1 cellular context compared by ENCODE assay signal in the genomic region with DNA sequence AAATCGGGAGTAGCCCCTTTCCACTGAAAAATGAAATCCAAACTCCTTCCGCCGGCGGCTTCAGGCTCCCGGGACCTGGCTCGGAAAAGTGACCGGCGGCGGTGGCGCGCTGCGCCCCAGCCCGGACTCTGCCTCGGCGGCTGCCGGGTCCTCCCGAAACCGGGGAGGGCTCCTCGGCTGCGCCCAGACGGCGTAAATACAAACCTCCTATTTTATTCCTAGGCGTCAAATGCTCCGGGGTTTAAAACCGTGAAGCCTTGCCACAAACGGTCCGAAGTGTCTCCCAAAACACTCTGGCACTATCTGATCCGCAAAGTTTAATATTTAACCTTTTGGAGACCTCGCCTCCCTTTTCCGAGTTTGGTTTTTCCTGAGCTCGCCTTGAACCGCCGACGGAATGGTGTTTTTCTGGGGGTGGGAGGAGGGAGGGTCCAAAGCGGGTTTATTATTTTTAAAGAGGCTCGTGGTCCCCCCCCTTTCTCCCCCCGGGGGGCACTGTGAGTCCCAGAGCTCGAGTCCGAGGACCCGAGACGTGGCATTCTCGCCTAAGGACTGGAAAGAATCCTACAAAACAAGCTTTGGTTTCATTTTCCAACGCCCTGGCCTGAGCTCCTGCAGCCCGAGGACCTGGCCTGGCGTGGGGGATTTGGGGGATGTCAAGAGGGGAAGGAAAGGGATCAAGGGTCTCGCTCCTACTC.
TF ChIP-seq lines count a peak whose summit lies in the region.

No MANE protein-coding gene starts in this region.

TF ChIP-seq in HepG2, 621 proteins besides CTCF, POLR2A, EP300 and RAD21 (continued from another document and continues in another):
- TF ChIP-seq, protein P1, sequence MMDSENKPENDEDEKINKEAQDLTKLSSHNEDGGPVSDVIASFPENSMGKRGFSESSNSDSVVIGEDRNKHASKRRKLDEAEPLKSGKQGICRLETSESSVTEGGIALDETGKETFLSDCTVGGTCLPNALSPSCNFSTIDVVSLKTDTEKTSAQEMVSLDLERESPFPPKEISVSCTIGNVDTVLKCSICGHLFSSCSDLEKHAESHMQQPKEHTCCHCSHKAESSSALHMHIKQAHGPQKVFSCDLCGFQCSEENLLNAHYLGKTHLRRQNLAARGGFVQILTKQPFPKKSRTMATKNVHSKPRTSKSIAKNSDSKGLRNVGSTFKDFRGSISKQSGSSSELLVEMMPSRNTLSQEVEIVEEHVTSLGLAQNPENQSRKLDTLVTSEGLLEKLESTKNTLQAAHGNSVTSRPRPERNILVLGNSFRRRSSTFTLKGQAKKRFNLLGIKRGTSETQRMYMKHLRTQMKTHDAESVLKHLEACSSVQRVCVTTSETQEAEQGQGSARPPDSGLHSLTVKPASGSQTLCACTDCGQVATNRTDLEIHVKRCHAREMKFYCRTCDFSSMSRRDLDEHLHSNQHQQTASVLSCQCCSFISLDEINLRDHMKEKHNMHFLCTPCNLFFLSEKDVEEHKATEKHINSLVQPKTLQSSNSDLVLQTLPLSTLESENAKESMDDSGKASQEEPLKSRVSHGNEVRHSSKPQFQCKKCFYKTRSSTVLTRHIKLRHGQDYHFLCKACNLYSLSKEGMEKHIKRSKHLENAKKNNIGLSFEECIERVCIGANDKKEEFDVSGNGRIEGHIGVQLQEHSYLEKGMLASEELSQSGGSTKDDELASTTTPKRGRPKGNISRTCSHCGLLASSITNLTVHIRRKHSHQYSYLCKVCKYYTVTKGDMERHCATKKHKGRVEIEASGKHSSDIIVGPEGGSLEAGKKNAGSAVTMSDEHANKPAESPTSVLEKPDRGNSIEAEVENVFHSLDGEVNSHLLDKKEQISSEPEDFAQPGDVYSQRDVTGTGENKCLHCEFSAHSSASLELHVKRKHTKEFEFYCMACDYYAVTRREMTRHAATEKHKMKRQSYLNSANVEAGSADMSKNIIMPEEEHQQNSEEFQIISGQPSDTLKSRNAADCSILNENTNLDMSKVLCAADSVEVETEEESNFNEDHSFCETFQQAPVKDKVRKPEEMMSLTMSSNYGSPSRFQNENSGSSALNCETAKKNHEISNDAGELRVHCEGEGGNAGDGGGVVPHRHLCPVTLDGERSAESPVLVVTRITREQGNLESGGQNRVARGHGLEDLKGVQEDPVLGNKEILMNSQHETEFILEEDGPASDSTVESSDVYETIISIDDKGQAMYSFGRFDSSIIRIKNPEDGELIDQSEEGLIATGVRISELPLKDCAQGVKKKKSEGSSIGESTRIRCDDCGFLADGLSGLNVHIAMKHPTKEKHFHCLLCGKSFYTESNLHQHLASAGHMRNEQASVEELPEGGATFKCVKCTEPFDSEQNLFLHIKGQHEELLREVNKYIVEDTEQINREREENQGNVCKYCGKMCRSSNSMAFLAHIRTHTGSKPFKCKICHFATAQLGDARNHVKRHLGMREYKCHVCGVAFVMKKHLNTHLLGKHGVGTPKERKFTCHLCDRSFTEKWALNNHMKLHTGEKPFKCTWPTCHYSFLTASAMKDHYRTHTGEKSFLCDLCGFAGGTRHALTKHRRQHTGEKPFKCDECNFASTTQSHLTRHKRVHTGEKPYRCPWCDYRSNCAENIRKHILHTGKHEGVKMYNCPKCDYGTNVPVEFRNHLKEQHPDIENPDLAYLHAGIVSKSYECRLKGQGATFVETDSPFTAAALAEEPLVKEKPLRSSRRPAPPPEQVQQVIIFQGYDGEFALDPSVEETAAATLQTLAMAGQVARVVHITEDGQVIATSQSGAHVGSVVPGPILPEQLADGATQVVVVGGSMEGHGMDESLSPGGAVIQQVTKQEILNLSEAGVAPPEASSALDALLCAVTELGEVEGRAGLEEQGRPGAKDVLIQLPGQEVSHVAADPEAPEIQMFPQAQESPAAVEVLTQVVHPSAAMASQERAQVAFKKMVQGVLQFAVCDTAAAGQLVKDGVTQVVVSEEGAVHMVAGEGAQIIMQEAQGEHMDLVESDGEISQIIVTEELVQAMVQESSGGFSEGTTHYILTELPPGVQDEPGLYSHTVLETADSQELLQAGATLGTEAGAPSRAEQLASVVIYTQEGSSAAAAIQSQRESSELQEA (CRISPR knock-in tag; IDR thresholded peaks at IDR 0.05; ENCODE audit: not compliant biosample characterization), result no peak
- TF ChIP-seq KLF13 (CRISPR knock-in tag; IDR thresholded peaks at IDR 0.05), result no peak
- peak; percentile 16; the same call in 1 of the 2 replicates for TF ChIP-seq PITX1 (CRISPR knock-in tag; IDR thresholded peaks at IDR 0.05)
- no peak for TF ChIP-seq ZNF556 (CRISPR knock-in tag; IDR thresholded peaks at IDR 0.05; ENCODE audit: borderline replicate concordance)
- TF ChIP-seq ZNF543 (CRISPR knock-in tag; IDR thresholded peaks at IDR 0.05), result no peak
- 0 out of 2 replicates have a peak, but pooled peaks have one; percentile 3 for TF ChIP-seq SMC3 (IDR thresholded peaks at IDR 0.05; ENCODE audit: low read length)
- no peak for TF ChIP-seq ZNF552 (CRISPR knock-in tag; IDR thresholded peaks at IDR 0.05; ENCODE audit: borderline replicate concordance)
- TF ChIP-seq PCBP2 (optimal IDR thresholded peaks at IDR 0.05; ENCODE audit: low read depth, low read length, poor library complexity, severe bottlenecking), result no peak
- TF ChIP-seq ZNF609 (CRISPR knock-in tag; IDR thresholded peaks at IDR 0.05; ENCODE audit: borderline replicate concordance), result peak; percentile 54; the same call in 1 of the 2 replicates
- peak; percentile 25; the same call in 1 of the 2 replicates for TF ChIP-seq ERF (CRISPR knock-in tag; IDR thresholded peaks at IDR 0.05)
- no peak for TF ChIP-seq MAF1 (CRISPR knock-in tag; IDR thresholded peaks at IDR 0.05; ENCODE audit: borderline replicate concordance)
- TF ChIP-seq MED1 (CRISPR knock-in tag; IDR thresholded peaks at IDR 0.05), result peak; percentile 67
- peak; percentile 59 for TF ChIP-seq RXRA (CRISPR knock-in tag; IDR thresholded peaks at IDR 0.05)
- no peak for TF ChIP-seq HINFP (CRISPR knock-in tag; IDR thresholded peaks at IDR 0.05; ENCODE audit: low read depth)
- no peak for TF ChIP-seq HDAC6 (IDR thresholded peaks at IDR 0.05; ENCODE audit: low read depth, low read length)
- TF ChIP-seq, protein P2, sequence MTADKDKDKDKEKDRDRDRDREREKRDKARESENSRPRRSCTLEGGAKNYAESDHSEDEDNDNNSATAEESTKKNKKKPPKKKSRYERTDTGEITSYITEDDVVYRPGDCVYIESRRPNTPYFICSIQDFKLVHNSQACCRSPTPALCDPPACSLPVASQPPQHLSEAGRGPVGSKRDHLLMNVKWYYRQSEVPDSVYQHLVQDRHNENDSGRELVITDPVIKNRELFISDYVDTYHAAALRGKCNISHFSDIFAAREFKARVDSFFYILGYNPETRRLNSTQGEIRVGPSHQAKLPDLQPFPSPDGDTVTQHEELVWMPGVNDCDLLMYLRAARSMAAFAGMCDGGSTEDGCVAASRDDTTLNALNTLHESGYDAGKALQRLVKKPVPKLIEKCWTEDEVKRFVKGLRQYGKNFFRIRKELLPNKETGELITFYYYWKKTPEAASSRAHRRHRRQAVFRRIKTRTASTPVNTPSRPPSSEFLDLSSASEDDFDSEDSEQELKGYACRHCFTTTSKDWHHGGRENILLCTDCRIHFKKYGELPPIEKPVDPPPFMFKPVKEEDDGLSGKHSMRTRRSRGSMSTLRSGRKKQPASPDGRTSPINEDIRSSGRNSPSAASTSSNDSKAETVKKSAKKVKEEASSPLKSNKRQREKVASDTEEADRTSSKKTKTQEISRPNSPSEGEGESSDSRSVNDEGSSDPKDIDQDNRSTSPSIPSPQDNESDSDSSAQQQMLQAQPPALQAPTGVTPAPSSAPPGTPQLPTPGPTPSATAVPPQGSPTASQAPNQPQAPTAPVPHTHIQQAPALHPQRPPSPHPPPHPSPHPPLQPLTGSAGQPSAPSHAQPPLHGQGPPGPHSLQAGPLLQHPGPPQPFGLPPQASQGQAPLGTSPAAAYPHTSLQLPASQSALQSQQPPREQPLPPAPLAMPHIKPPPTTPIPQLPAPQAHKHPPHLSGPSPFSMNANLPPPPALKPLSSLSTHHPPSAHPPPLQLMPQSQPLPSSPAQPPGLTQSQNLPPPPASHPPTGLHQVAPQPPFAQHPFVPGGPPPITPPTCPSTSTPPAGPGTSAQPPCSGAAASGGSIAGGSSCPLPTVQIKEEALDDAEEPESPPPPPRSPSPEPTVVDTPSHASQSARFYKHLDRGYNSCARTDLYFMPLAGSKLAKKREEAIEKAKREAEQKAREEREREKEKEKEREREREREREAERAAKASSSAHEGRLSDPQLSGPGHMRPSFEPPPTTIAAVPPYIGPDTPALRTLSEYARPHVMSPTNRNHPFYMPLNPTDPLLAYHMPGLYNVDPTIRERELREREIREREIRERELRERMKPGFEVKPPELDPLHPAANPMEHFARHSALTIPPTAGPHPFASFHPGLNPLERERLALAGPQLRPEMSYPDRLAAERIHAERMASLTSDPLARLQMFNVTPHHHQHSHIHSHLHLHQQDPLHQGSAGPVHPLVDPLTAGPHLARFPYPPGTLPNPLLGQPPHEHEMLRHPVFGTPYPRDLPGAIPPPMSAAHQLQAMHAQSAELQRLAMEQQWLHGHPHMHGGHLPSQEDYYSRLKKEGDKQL (CRISPR knock-in tag; IDR thresholded peaks at IDR 0.05; ENCODE audit: low read depth), result peak; percentile 15; the same call in 1 of the 2 replicates
- TF ChIP-seq PHF21A (CRISPR knock-in tag; IDR thresholded peaks at IDR 0.05), result peak; percentile 81
- no peak for TF ChIP-seq ATF7-NPFF (CRISPR knock-in tag; IDR thresholded peaks at IDR 0.05; ENCODE audit: low read depth)
- peak; percentile 61 for TF ChIP-seq RARA (CRISPR knock-in tag; IDR thresholded peaks at IDR 0.05)
- peak; percentile 28; the same call in 1 of the 2 replicates for TF ChIP-seq HDAC2 (CRISPR knock-in tag; IDR thresholded peaks at IDR 0.05)
- TF ChIP-seq JDP2 (CRISPR knock-in tag; IDR thresholded peaks at IDR 0.05; ENCODE audit: borderline replicate concordance), result no peak
- TF ChIP-seq ZSCAN12 (CRISPR knock-in tag; IDR thresholded peaks at IDR 0.05), result 0 out of 2 replicates have a peak, but pooled peaks have one; percentile 7
- peak; percentile 15; the same call in 1 of the 2 replicates for TF ChIP-seq ZKSCAN8 (CRISPR knock-in tag; IDR thresholded peaks at IDR 0.05; ENCODE audit: borderline replicate concordance)
- peak; percentile 68 for TF ChIP-seq RBFOX2 (IDR thresholded peaks at IDR 0.05; ENCODE audit: low read depth, low read length)
- no peak for TF ChIP-seq MEIS1 (CRISPR knock-in tag; IDR thresholded peaks at IDR 0.05; ENCODE audit: borderline replicate concordance)
- no peak for TF ChIP-seq ATAD3A (CRISPR knock-in tag; IDR thresholded peaks at IDR 0.05)
- peak; percentile 70; the same call in 1 of the 2 replicates for TF ChIP-seq ZNF362 (CRISPR knock-in tag; IDR thresholded peaks at IDR 0.05; ENCODE audit: borderline replicate concordance)
- TF ChIP-seq ASH2L (IDR thresholded peaks at IDR 0.05; ENCODE audit: insufficient read length, low read depth, low read length), result peak; percentile 45
- no peak for TF ChIP-seq IKZF1 (IDR thresholded peaks at IDR 0.05)
- TF ChIP-seq SMYD3 (CRISPR knock-in tag; IDR thresholded peaks at IDR 0.05), result 0 out of 2 replicates have a peak, but pooled peaks have one; percentile 17
- peak; percentile 47; the same call in 1 of the 2 replicates for TF ChIP-seq KDM2A (CRISPR knock-in tag; IDR thresholded peaks at IDR 0.05; ENCODE audit: borderline replicate concordance, low read depth)
- no peak for TF ChIP-seq HNRNPH1 (optimal IDR thresholded peaks at IDR 0.05; ENCODE audit: low read depth, low read length)
- TF ChIP-seq NR2C2 (CRISPR knock-in tag; IDR thresholded peaks at IDR 0.05; ENCODE audit: borderline replicate concordance), result no peak
- no peak for TF ChIP-seq ZNF296 (CRISPR knock-in tag; conservative IDR thresholded peaks at IDR 0.05)
- TF ChIP-seq U2AF2 (IDR thresholded peaks at IDR 0.05; ENCODE audit: low read depth, low read length), result no peak
- TF ChIP-seq FOXJ3 (CRISPR knock-in tag; IDR thresholded peaks at IDR 0.05; ENCODE audit: borderline replicate concordance), result peak; percentile 50; the same call in 1 of the 2 replicates
